Comparison of ENCODE assay signal across 29 cellular contexts in genomic region chr17:47781397-47781796, GRCh38. TPM values are rescaled to one million over a fixed set of nuclear protein-coding genes. Genes with fewer than 3 reads are reported as not detected.
A peak's percentile ranks its signal among the peaks of the same experiment; 100 is the strongest.
DNase-seq lines count a peak whose midpoint lies in the region; ATAC-seq and TF ChIP-seq lines count a peak whose summit lies in the region.
"Had no signal": no experiment of that assay in that cellular context is flagged by ENCODE, and none has a peak within 500 bp of the region (broad histone marks: within the 10 kb centered on the region; RNA-seq: fewer than 3 reads in every experiment).

No MANE protein-coding gene starts in this region.

- H3K23ac ChIP-seq in neuronal stem cell (ENCODE audit: low read depth, low read length, poor library complexity), result peak overlapping the region; percentile 47

- H3K4me1 ChIP-seq in neuronal stem cell (ENCODE audit: control insufficient read depth in 2 of 2, insufficient read depth in 1 of 2, low read depth in 1 of 2, low read length in 2 of 2), result no peaks in the 10 kb centered on the region
- no peaks in the 10 kb centered on the region for H3K4me1 ChIP-seq in ascending aorta
- H3K4me1 ChIP-seq: A549, BE2C, BLaER1 had no signal

- no CpG with 5 or more reads among the region's 5 CpGs for WGBS in neuronal stem cell (ENCODE audit: extremely low coverage in 2 of 2, insufficient read length in 2 of 2, insufficient replicate concordance in 1 of 2), 2 donors

- no peak overlapping the region for H3K4ac ChIP-seq in neuronal stem cell (ENCODE audit: low read length)

- no peak for ATAC-seq in activated CD4-positive, alpha-beta T cell treated with anti-CD3 and anti-CD28 coated beads for 36 hours
- ATAC-seq: A549, GM12878 had no signal

- H2AK5ac ChIP-seq in neuronal stem cell (ENCODE audit: low read depth, low read length), result no peak overlapping the region

- H3K27ac ChIP-seq in neuronal stem cell (replicated peaks; ENCODE audit: low read length), result no peak overlapping the region
- no peak overlapping the region for H3K27ac ChIP-seq in ascending aorta
- H3K27ac ChIP-seq: 22Rv1, A549, BLaER1 had no signal

- no peak overlapping the region for H4K8ac ChIP-seq in neuronal stem cell (ENCODE audit: low read depth, low read length)

- H2BK12ac ChIP-seq in neuronal stem cell (ENCODE audit: low read length), result no peak overlapping the region

- peaks cover 0 to 37% (median 0%) of the 10 kb centered on the region in 3 experiments for H3K27me3 ChIP-seq in neuronal stem cell (ENCODE audit: control insufficient read depth in 3 of 3, insufficient read depth in 3 of 3, low read depth in 1 of 3, low read length in 3 of 3)
- H3K27me3 ChIP-seq in ascending aorta, result peaks cover 5% of the 10 kb centered on the region
- H3K27me3 ChIP-seq: BE2C had no signal

- DNase-seq in NCI-H146 (lab: John Stamatoyannopoulos, UW), result peak; percentile 12
- no peak for DNase-seq in NCI-H146 treated with DMSO at 0.1 percent for 48 hours (lab: John Stamatoyannopoulos, UW; ENCODE audit: unreplicated experiment)
- peak; percentile 53 for DNase-seq in activated CD4-positive, alpha-beta T cell treated with anti-CD3 and anti-CD28 coated beads, Interleukin-2, amount 10 ng/mL, durations not matched to agents 24 days and 14 days
- DNase-seq in activated CD4-positive, alpha-beta T cell treated with anti-CD3 and anti-CD28 coated beads for 36 hours, result no peak
- DNase-seq in SK-N-DZ (ENCODE audit: low spot score), result peak; percentile 61
- DNase-seq in neuronal stem cell (ENCODE audit: low spot score), result no peak
- DNase-seq in AG08395 (ENCODE audit: low spot score), result no peak
- no peak for DNase-seq in ascending aorta (ENCODE audit: low spot score in 2 of 2)
- DNase-seq: BE2C; C1 segment of cervical spinal cord; CD4-positive, alpha-beta memory T cell; CD4-positive, CD25-positive, alpha-beta regulatory T cell; CD8-positive, alpha-beta memory T cell; COR-L47; DMS 273 treated with DMSO at 0.1 percent for 48 hours; DMS153; DMS53; DMS79; DND-41; EL; GDM1 had no signal

- H3K36me3 ChIP-seq in neuronal stem cell (replicated peaks in 1 of 2; ENCODE audit: control insufficient read depth in 2 of 2, insufficient read depth in 2 of 2, low read length in 2 of 2) (no peaks in the 10 kb centered on the region), ascending aorta (no peaks in the 10 kb centered on the region)
- H3K36me3 ChIP-seq: BE2C, BLaER1 had no signal

- no peaks in the 10 kb centered on the region for H3K36me3 Mint-ChIP-seq in activated CD4-positive, alpha-beta T cell treated with anti-CD3 and anti-CD28 coated beads, Interleukin-2, amount 10 ng/mL, durations not matched to agents 24 days and 14 days (ENCODE audit: low read depth)
- H3K36me3 Mint-ChIP-seq in activated CD4-positive, alpha-beta T cell treated with anti-CD3 and anti-CD28 coated beads for 36 hours (ENCODE audit: low read depth), result no peaks in the 10 kb centered on the region
- H3K36me3 Mint-ChIP-seq: CD4-positive, alpha-beta memory T cell; CD4-positive, CD25-positive, alpha-beta regulatory T cell; CD8-positive, alpha-beta memory T cell had no signal

- TF ChIP-seq CTCF in ascending aorta (IDR thresholded peaks at IDR 0.05), result no peak

- H3K9me3 Mint-ChIP-seq in activated CD4-positive, alpha-beta T cell treated with anti-CD3 and anti-CD28 coated beads, Interleukin-2, amount 10 ng/mL, durations not matched to agents 24 days and 14 days, result no peaks in the 10 kb centered on the region
- no peaks in the 10 kb centered on the region for H3K9me3 Mint-ChIP-seq in activated CD4-positive, alpha-beta T cell treated with anti-CD3 and anti-CD28 coated beads for 36 hours (ENCODE audit: low read depth)
- H3K9me3 Mint-ChIP-seq: CD8-positive, alpha-beta memory T cell had no signal

- H3K27me3 Mint-ChIP-seq in activated CD4-positive, alpha-beta T cell treated with anti-CD3 and anti-CD28 coated beads, Interleukin-2, amount 10 ng/mL, durations not matched to agents 24 days and 14 days, result peaks cover 55% of the 10 kb centered on the region
- H3K27me3 Mint-ChIP-seq in activated CD4-positive, alpha-beta T cell treated with anti-CD3 and anti-CD28 coated beads for 36 hours, result peaks cover 30% of the 10 kb centered on the region

- H3K4me3 ChIP-seq in neuronal stem cell (ENCODE audit: low read length in 2 of 2) (no peak overlapping the region), ascending aorta (no peak overlapping the region)
- H3K4me3 ChIP-seq: A549, BLaER1, GM12878 had no signal

- H3K9me3 ChIP-seq in neuronal stem cell (replicated peaks in 1 of 2; ENCODE audit: control insufficient read depth in 2 of 2, insufficient read depth in 1 of 2, low read depth in 1 of 2, low read length in 2 of 2) (no peaks in the 10 kb centered on the region), ascending aorta (no peaks in the 10 kb centered on the region)
- H3K9me3 ChIP-seq: A549, BE2C, BLaER1 had no signal

- H3K4me3 Mint-ChIP-seq in activated CD4-positive, alpha-beta T cell treated with anti-CD3 and anti-CD28 coated beads, Interleukin-2, amount 10 ng/mL, durations not matched to agents 24 days and 14 days, result no peak overlapping the region
- no peak overlapping the region for H3K4me3 Mint-ChIP-seq in activated CD4-positive, alpha-beta T cell treated with anti-CD3 and anti-CD28 coated beads for 36 hours
- H3K4me3 Mint-ChIP-seq: CD14-positive monocyte; CD4-positive, alpha-beta memory T cell; CD8-positive, alpha-beta memory T cell had no signal

- no peak overlapping the region for H3K4me2 ChIP-seq in neuronal stem cell (ENCODE audit: insufficient read depth, low read length, poor library complexity, severe bottlenecking)
- H3K4me2 ChIP-seq: A549, BLaER1 had no signal

- H3K4me1 Mint-ChIP-seq in activated CD4-positive, alpha-beta T cell treated with anti-CD3 and anti-CD28 coated beads, Interleukin-2, amount 10 ng/mL, durations not matched to agents 24 days and 14 days, result peaks cover 2% of the 10 kb centered on the region
- no peaks in the 10 kb centered on the region for H3K4me1 Mint-ChIP-seq in activated CD4-positive, alpha-beta T cell treated with anti-CD3 and anti-CD28 coated beads for 36 hours
- H3K4me1 Mint-ChIP-seq: CD14-positive monocyte had no signal

- CTCF ChIA-PET in activated CD4-positive, alpha-beta T cell treated with anti-CD3 and anti-CD28 coated beads for 36 hours (lab: Charles Lee), result no interaction called here

- H2BK5ac ChIP-seq in neuronal stem cell (ENCODE audit: low read length), result no peak overlapping the region

- H2AFZ ChIP-seq in neuronal stem cell (ENCODE audit: low read length), result no peak overlapping the region

- H3K27ac Mint-ChIP-seq in activated CD4-positive, alpha-beta T cell treated with anti-CD3 and anti-CD28 coated beads, Interleukin-2, amount 10 ng/mL, durations not matched to agents 24 days and 14 days, result no peak overlapping the region
- H3K27ac Mint-ChIP-seq in activated CD4-positive, alpha-beta T cell treated with anti-CD3 and anti-CD28 coated beads for 36 hours, result no peak overlapping the region
- H3K27ac Mint-ChIP-seq: CD4-positive, CD25-positive, alpha-beta regulatory T cell; CD8-positive, alpha-beta memory T cell had no signal

- H2BK120ac ChIP-seq in neuronal stem cell (ENCODE audit: low read depth, low read length), result no peak overlapping the region

- no peak overlapping the region for H4K91ac ChIP-seq in neuronal stem cell (ENCODE audit: low read depth, low read length, poor library complexity)

- no peak overlapping the region for H3K18ac ChIP-seq in neuronal stem cell (ENCODE audit: low read length)

- H2BK15ac ChIP-seq in neuronal stem cell (ENCODE audit: low read length), result no peak overlapping the region

- intact Hi-C loops in activated CD4-positive, alpha-beta T cell treated with anti-CD3 and anti-CD28 coated beads, Interleukin-2, amount 10 ng/mL, durations not matched to agents 24 days and 14 days (cut with micrococcal nuclease), result no loop called here
- intact Hi-C loops in activated CD4-positive, alpha-beta T cell treated with anti-CD3 and anti-CD28 coated beads for 36 hours (cut with DNase I, micrococcal nuclease), result no loop called here
- intact Hi-C loops in ascending aorta (cut with DNase I), result no loop called here

- no peaks in the 10 kb centered on the region for H3K79me1 ChIP-seq in neuronal stem cell (ENCODE audit: low read depth, low read length)

- no peak overlapping the region for H3K9ac ChIP-seq in neuronal stem cell (ENCODE audit: low read depth, low read length, poor library complexity)
- H3K9ac ChIP-seq: BLaER1 had no signal

- POLR2A ChIA-PET in activated CD4-positive, alpha-beta T cell treated with anti-CD3 and anti-CD28 coated beads for 36 hours (lab: Charles Lee), result no interaction called here

- peak overlapping the region; percentile 91 for H3K14ac ChIP-seq in neuronal stem cell (ENCODE audit: low read length)

RNA-seq across cellular contexts. Expression of gene OSBPL7, which starts 40.2 kb away (rescaled TPM):
- total RNA-seq in activated CD4-positive, alpha-beta T cell treated with anti-CD3 and anti-CD28 coated beads, Interleukin-2, amount 10 ng/mL, durations not matched to agents 24 days and 14 days, result 18.1 and 18.4 TPM in 2 replicates
- 10 to 100 TPM; 12.8 to 12.9 TPM for total RNA-seq in activated CD4-positive, alpha-beta T cell treated with anti-CD3 and anti-CD28 coated beads for 36 hours
- 6.6 and 9.5 TPM in 2 replicates for polyA plus RNA-seq in SK-N-DZ (2014; cell fraction: cytosol; rRNA removed)
- 80.3 and 121 TPM in 2 replicates for polyA plus RNA-seq in SK-N-DZ (2014; cell fraction: nucleus; rRNA removed)
- polyA plus RNA-seq in neuronal stem cell (2013, experiment 1 of 2), result 5.8 TPM
- polyA plus RNA-seq in neuronal stem cell (2013, experiment 2 of 2), result 5.3 TPM
- total RNA-seq in ascending aorta, result 28.8 TPM

RNA-seq across cellular contexts. Expression of gene TBX21, which starts 48.4 kb away (rescaled TPM):
- 63.0 and 66.4 TPM in 2 replicates for total RNA-seq in activated CD4-positive, alpha-beta T cell treated with anti-CD3 and anti-CD28 coated beads, Interleukin-2, amount 10 ng/mL, durations not matched to agents 24 days and 14 days
- 10 to 100 TPM; 73.4 to 76.8 TPM for total RNA-seq in activated CD4-positive, alpha-beta T cell treated with anti-CD3 and anti-CD28 coated beads for 36 hours
- not detected in 2 replicates for polyA plus RNA-seq in SK-N-DZ (2014; cell fraction: cytosol; rRNA removed)
- polyA plus RNA-seq in SK-N-DZ (2014; cell fraction: nucleus; rRNA removed), result not detected in 2 replicates
- polyA plus RNA-seq in neuronal stem cell (2013, experiment 1 of 2), result not detected
- 0.01 TPM for polyA plus RNA-seq in neuronal stem cell (2013, experiment 2 of 2)
- total RNA-seq in ascending aorta, result not detected
- total RNA-seq: A172, G401 had no signal
- polyA plus RNA-seq: A549 had no signal

RNA-seq across cellular contexts. Expression of gene MRPL10, which starts 49.9 kb away (rescaled TPM):
- 55.0 and 58.3 TPM in 2 replicates for total RNA-seq in activated CD4-positive, alpha-beta T cell treated with anti-CD3 and anti-CD28 coated beads, Interleukin-2, amount 10 ng/mL, durations not matched to agents 24 days and 14 days
- 10 to 100 TPM; 66.9 to 70.9 TPM for total RNA-seq in activated CD4-positive, alpha-beta T cell treated with anti-CD3 and anti-CD28 coated beads for 36 hours
- polyA plus RNA-seq in SK-N-DZ (2014; cell fraction: cytosol; rRNA removed), result 105 and 111 TPM in 2 replicates
- 41.8 and 54.8 TPM in 2 replicates for polyA plus RNA-seq in SK-N-DZ (2014; cell fraction: nucleus; rRNA removed)
- 80.5 TPM for polyA plus RNA-seq in neuronal stem cell (2013, experiment 1 of 2)
- 84.1 TPM for polyA plus RNA-seq in neuronal stem cell (2013, experiment 2 of 2)
- 13.7 TPM for total RNA-seq in ascending aorta

RNA-seq across cellular contexts. Expression of gene LRRC46, which starts 50.1 kb away (rescaled TPM):
- total RNA-seq in activated CD4-positive, alpha-beta T cell treated with anti-CD3 and anti-CD28 coated beads, Interleukin-2, amount 10 ng/mL, durations not matched to agents 24 days and 14 days, result 0.33 and 0.44 TPM in 2 replicates
- total RNA-seq in activated CD4-positive, alpha-beta T cell treated with anti-CD3 and anti-CD28 coated beads for 36 hours, result under 1 TPM; 0.46 to 0.82 TPM
- polyA plus RNA-seq in SK-N-DZ (2014; cell fraction: cytosol; rRNA removed), result 0.34 TPM in 1 of 2 replicates, not detected in the other
- 0.79 and 1.8 TPM in 2 replicates for polyA plus RNA-seq in SK-N-DZ (2014; cell fraction: nucleus; rRNA removed)
- polyA plus RNA-seq in neuronal stem cell (2013, experiment 1 of 2), result 0.17 TPM
- polyA plus RNA-seq in neuronal stem cell (2013, experiment 2 of 2), result 0.32 TPM
- not detected for total RNA-seq in ascending aorta
- total RNA-seq: Daoy, G401 had no signal
- polyA plus RNA-seq: CD4-positive, alpha-beta memory T cell had no signal

RNA-seq across cellular contexts. Expression of gene SCRN2, which starts 59.7 kb away (rescaled TPM):
- 24.3 and 24.8 TPM in 2 replicates for total RNA-seq in activated CD4-positive, alpha-beta T cell treated with anti-CD3 and anti-CD28 coated beads, Interleukin-2, amount 10 ng/mL, durations not matched to agents 24 days and 14 days
- 10 to 100 TPM; 21.5 to 25.2 TPM for total RNA-seq in activated CD4-positive, alpha-beta T cell treated with anti-CD3 and anti-CD28 coated beads for 36 hours
- polyA plus RNA-seq in SK-N-DZ (2014; cell fraction: cytosol; rRNA removed), result 49.6 and 54.0 TPM in 2 replicates
- 255 and 271 TPM in 2 replicates for polyA plus RNA-seq in SK-N-DZ (2014; cell fraction: nucleus; rRNA removed)
- polyA plus RNA-seq in neuronal stem cell (2013, experiment 1 of 2), result 37.2 TPM
- 36.3 TPM for polyA plus RNA-seq in neuronal stem cell (2013, experiment 2 of 2)
- 126 TPM for total RNA-seq in ascending aorta

Comparison
In these comparisons a context has a peak if more than half of its experiments do, and no peak if none do; other contexts are left out.
1. DNase-seq: peak in NCI-H146 (single experiment), activated CD4-positive, alpha-beta T cell treated with anti-CD3 and anti-CD28 coated beads, Interleukin-2, amount 10 ng/mL, durations not matched to agents 24 days and 14 days (single experiment) and SK-N-DZ (single experiment); none in NCI-H146 treated with DMSO at 0.1 percent for 48 hours (single experiment), activated CD4-positive, alpha-beta T cell treated with anti-CD3 and anti-CD28 coated beads for 36 hours (single experiment), neuronal stem cell (single experiment), AG08395 (single experiment) and ascending aorta (0 of 2).
2. RNA of gene TBX21, which starts 48.4 kb away (total RNA-seq): 73.4 to 76.8 TPM in activated CD4-positive, alpha-beta T cell treated with anti-CD3 and anti-CD28 coated beads for 36 hours and 63.0 to 66.4 TPM in activated CD4-positive, alpha-beta T cell treated with anti-CD3 and anti-CD28 coated beads, Interleukin-2, amount 10 ng/mL, durations not matched to agents 24 days and 14 days; not detected in ascending aorta (single experiment); every median in the first group is over 10 times any median in the second.